Comparison of ENCODE assay signal across 21 cellular contexts in the genomic region with DNA sequence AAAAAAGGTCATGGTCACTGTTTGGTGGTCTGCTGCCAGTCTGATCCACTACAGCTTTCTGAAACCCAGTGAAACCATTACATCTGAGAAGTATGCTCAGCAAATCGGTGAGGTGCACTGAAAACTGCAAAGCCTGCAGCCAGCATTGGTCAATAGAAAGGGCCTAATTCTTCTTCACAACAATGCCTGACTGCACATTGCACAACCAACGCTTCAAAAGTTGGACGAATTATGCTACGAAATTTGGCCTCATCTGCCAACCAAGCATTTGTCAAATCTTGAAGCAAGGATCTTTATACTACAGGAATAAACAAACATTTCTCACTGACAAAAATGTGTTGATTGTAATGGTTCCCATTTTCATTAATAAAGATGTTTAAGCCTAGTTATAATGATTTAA.
"Had no signal": no experiment of that assay in that cellular context is flagged by ENCODE, and none has a peak within 500 bp of the region (broad histone marks: within the 10 kb centered on the region; RNA-seq: fewer than 3 reads in every experiment).

No MANE protein-coding gene starts in this region.

- FAIRE-seq: TTC549 had no signal

- H3K4me3 ChIP-seq: cardiac muscle cell had no signal

- DNase-seq: activated B cell treated with CpG ODN at 0.5 μM for 24 hours; activated CD4-positive, alpha-beta T cell treated with anti-CD3 and anti-CD28 coated beads for 1 hour; activated CD4-positive, alpha-beta T cell treated with anti-CD3 and anti-CD28 coated beads, Interleukin-2, amount 10 ng/mL, durations not matched to agents 24 days and 14 days; activated CD4-positive, alpha-beta T cell treated with anti-CD3 and anti-CD28 coated beads, Interleukin-2, amount 50 U/mL, for 48 hours; activated CD8-positive, alpha-beta memory T cell treated with anti-CD3 and anti-CD28 coated beads, Interleukin-2, amount 10 ng/mL, durations not matched to agents 7 days and 5 days; activated gamma-delta T cell; activated naive CD4-positive, alpha-beta T cell treated with anti-CD3 and anti-CD28 coated beads for 36 hours; activated T-cell treated with anti-CD3 and anti-CD28 coated beads, Interleukin-2, amount 50 U/mL, for 4 hours; NCI-H1092 treated with DMSO at 0.1 percent for 48 hours; NCI-H1417 treated with DMSO at 0.1 percent for 48 hours; NCI-H1694; NCI-H2029 treated with DMSO at 0.1 percent for 48 hours; NK-92 treated with Interleukin-12 subunit alpha and Interleukin-12 subunit beta, amount 100 ng/mL, for 24 hours; SHP77 treated with DMSO at 0.1 percent for 48 hours; T-cell; T-helper 2 cell; T1000 had no signal

- H3K27ac ChIP-seq: cardiac muscle cell had no signal

- H3K36me3 ChIP-seq: cardiac muscle cell had no signal

- H3K27me3 ChIP-seq: cardiac muscle cell had no signal

- ATAC-seq: activated CD8-positive, alpha-beta memory T cell treated with anti-CD3 and anti-CD28 coated beads, Interleukin-2, amount 10 ng/mL, durations not matched to agents 7 days and 5 days; activated T-cell treated with anti-CD3 and anti-CD28 coated beads, Interleukin-2, amount 50 U/mL, for 4 hours; activated T-helper 17 cell treated with anti-CD3 and anti-CD28 coated beads, Interleukin-2, amount 50 U/mL, for 72 hours; Panc1; T-cell had no signal
